1 cellular context compared by ENCODE assay signal in the genomic region with DNA sequence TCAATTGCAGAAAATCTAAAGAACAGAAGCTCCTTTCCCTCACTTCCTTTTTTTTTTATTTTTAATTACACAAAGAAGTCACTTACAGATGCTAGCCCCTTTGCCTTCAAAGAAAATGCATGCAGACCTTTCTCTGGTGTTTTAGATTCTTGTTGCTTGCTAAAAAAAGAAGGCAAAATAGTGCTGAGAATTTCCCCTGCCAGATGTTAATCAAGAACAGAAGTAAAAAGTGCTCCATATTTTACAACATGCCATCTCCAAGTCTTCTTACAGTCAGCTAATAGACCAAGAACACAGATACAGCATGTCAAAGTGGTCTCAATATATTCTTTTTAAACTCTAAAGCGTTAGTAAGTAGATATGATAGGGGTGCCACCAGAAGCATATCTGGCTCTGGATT.
TF ChIP-seq lines count a peak whose summit lies in the region.

No MANE protein-coding gene starts in this region.

TF ChIP-seq in GM23338, 12 proteins besides CTCF, POLR2A, EP300 and RAD21 (continued from another document):
- TF ChIP-seq, protein P1, sequence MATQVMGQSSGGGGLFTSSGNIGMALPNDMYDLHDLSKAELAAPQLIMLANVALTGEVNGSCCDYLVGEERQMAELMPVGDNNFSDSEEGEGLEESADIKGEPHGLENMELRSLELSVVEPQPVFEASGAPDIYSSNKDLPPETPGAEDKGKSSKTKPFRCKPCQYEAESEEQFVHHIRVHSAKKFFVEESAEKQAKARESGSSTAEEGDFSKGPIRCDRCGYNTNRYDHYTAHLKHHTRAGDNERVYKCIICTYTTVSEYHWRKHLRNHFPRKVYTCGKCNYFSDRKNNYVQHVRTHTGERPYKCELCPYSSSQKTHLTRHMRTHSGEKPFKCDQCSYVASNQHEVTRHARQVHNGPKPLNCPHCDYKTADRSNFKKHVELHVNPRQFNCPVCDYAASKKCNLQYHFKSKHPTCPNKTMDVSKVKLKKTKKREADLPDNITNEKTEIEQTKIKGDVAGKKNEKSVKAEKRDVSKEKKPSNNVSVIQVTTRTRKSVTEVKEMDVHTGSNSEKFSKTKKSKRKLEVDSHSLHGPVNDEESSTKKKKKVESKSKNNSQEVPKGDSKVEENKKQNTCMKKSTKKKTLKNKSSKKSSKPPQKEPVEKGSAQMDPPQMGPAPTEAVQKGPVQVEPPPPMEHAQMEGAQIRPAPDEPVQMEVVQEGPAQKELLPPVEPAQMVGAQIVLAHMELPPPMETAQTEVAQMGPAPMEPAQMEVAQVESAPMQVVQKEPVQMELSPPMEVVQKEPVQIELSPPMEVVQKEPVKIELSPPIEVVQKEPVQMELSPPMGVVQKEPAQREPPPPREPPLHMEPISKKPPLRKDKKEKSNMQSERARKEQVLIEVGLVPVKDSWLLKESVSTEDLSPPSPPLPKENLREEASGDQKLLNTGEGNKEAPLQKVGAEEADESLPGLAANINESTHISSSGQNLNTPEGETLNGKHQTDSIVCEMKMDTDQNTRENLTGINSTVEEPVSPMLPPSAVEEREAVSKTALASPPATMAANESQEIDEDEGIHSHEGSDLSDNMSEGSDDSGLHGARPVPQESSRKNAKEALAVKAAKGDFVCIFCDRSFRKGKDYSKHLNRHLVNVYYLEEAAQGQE (IDR thresholded peaks at IDR 0.05; ENCODE audit: unreplicated experiment), result no peak
- TF ChIP-seq, protein P2, sequence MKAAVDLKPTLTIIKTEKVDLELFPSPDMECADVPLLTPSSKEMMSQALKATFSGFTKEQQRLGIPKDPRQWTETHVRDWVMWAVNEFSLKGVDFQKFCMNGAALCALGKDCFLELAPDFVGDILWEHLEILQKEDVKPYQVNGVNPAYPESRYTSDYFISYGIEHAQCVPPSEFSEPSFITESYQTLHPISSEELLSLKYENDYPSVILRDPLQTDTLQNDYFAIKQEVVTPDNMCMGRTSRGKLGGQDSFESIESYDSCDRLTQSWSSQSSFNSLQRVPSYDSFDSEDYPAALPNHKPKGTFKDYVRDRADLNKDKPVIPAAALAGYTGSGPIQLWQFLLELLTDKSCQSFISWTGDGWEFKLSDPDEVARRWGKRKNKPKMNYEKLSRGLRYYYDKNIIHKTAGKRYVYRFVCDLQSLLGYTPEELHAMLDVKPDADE (IDR thresholded peaks at IDR 0.05), result no peak
- TF ChIP-seq NANOG (IDR thresholded peaks at IDR 0.05; ENCODE audit: borderline replicate concordance) (no peak), ZNF331 (CRISPR knock-in tag; IDR thresholded peaks at IDR 0.05; ENCODE audit: low read depth) (no peak), EZH2 (IDR thresholded peaks at IDR 0.05; ENCODE audit: low read depth, unreplicated experiment) (no peak), ZNF114 (CRISPR knock-in tag; IDR thresholded peaks at IDR 0.05) (no peak)
